ENCODE assay signal across 8 cellular contexts in genomic region chr2:184597996-184598312, GRCh38. TPM values are rescaled to one million over a fixed set of nuclear protein-coding genes. Genes with fewer than 3 reads are reported as not detected.
DNase-seq lines count a peak whose midpoint lies in the region; ATAC-seq and TF ChIP-seq lines count a peak whose summit lies in the region.

No MANE protein-coding gene starts in this region.

- H3K4me3 ChIP-seq in ectodermal cell (ENCODE audit: insufficient read depth, low read depth, low read length) (peak overlapping the region; percentile 59), osteoblast (ENCODE audit: insufficient read depth, low read length) (peak overlapping the region; percentile 77)

- DNase-seq in Calu3: no peak
- DNase-seq in HuH-7 (ENCODE audit: low spot score): peak; percentile 15
- DNase-seq in osteoblast (ENCODE audit: insufficient read length, low spot score, missing footprints): no peak
- DNase-seq in iPS-NIHi7 (ENCODE audit: extremely low spot score): no peak
- no peak for DNase-seq in SKM-1 (lab: John Stamatoyannopoulos, UW; ENCODE audit: unreplicated experiment)

- no peak overlapping the region for H3K27ac Mint-ChIP-seq in Calu3 (ENCODE audit: unreplicated experiment)

- no TSS peak for BruUV-seq in Calu3 (replicated peaks; lab: Mats Ljungman, UMichigan)

- no peaks in the 10 kb centered on the region for H3K27me3 Mint-ChIP-seq in Calu3 (ENCODE audit: unreplicated experiment)

- H3K79me2 ChIP-seq in osteoblast (ENCODE audit: insufficient read depth, low read length): no peaks in the 10 kb centered on the region

- H3K36me3 ChIP-seq in ectodermal cell (ENCODE audit: control insufficient read depth, insufficient read depth, low read length): no peaks in the 10 kb centered on the region
- H3K36me3 ChIP-seq in osteoblast (ENCODE audit: insufficient read depth, low read length): no peaks in the 10 kb centered on the region

- intact Hi-C loops in Calu3 (cut with micrococcal nuclease; ENCODE audit: unreplicated experiment): no loop called here

- CTCF ChIA-PET in Calu3 (lab: Charles Lee): no interaction called here

- H3K4me1 ChIP-seq in ectodermal cell (ENCODE audit: control insufficient read depth, insufficient read depth, low read length) (no peaks in the 10 kb centered on the region), osteoblast (ENCODE audit: insufficient read depth, low read length) (peaks cover 4% of the 10 kb centered on the region)

- 0 to 1% methylated on average over 14 to 19 of the region's 19 CpGs for WGBS in ectodermal cell, 2 experiments

- peak overlapping the region; percentile 81 for H3K4me3 Mint-ChIP-seq in Calu3 (ENCODE audit: low read depth, unreplicated experiment)

- H3K27ac ChIP-seq in ectodermal cell (ENCODE audit: insufficient read depth, low read depth, low read length, poor library complexity, severe bottlenecking) (peak overlapping the region; percentile 12), osteoblast (ENCODE audit: low read depth, low read length) (peak overlapping the region; percentile 12)

- no peaks in the 10 kb centered on the region for H4K20me1 ChIP-seq in osteoblast (ENCODE audit: insufficient read depth, low read length)

- peaks cover 21% of the 10 kb centered on the region for H3K4me1 Mint-ChIP-seq in Calu3 (ENCODE audit: low read depth, unreplicated experiment)

- H3K9me3 ChIP-seq in ectodermal cell (ENCODE audit: control insufficient read depth, low read length): no peaks in the 10 kb centered on the region
- H3K9me3 ChIP-seq in osteoblast (ENCODE audit: low read depth, low read length): no peaks in the 10 kb centered on the region

- H3K4me2 ChIP-seq in osteoblast (ENCODE audit: insufficient read depth, low read length): peak overlapping the region; percentile 88

- H3K36me3 Mint-ChIP-seq in Calu3 (ENCODE audit: insufficient read depth, unreplicated experiment): peaks cover 18% of the 10 kb centered on the region

- ATAC-seq in HG03108 (IDR thresholded peaks at IDR 0.05; ENCODE audit: unreplicated experiment): no peak
- ATAC-seq in GM18907 (IDR thresholded peaks at IDR 0.05; ENCODE audit: unreplicated experiment): no peak

- H3K27me3 ChIP-seq in ectodermal cell (ENCODE audit: control insufficient read depth, insufficient read depth, low read length, poor library complexity, severe bottlenecking) (peaks cover 42% of the 10 kb centered on the region), osteoblast (ENCODE audit: insufficient read depth, low read length) (peaks cover 9% of the 10 kb centered on the region)

- TF ChIP-seq CTCF in Calu3 (IDR thresholded peaks at IDR 0.05; ENCODE audit: unreplicated experiment) (no peak), osteoblast (IDR thresholded peaks at IDR 0.05; ENCODE audit: extremely low read depth, low read depth, low read length) (no peak)

- H3K9me3 Mint-ChIP-seq in Calu3 (ENCODE audit: low read depth, unreplicated experiment): no peaks in the 10 kb centered on the region

- H2AFZ ChIP-seq in osteoblast (ENCODE audit: low read length): peak overlapping the region; percentile 67

RNA-seq across cellular contexts. Expression of gene ZNF804A, which starts 0.4 kb away (rescaled TPM):
- total RNA-seq in Calu3 (2022) (0.09 TPM in 1 of 2 replicates, not detected in the other), osteoblast (under 0.01 TPM in 1 of 2 replicates, not detected in the other)
- 0.28 TPM for polyA plus RNA-seq in ectodermal cell (2013, experiment 1 of 4)
- 0.16 TPM for polyA plus RNA-seq in ectodermal cell (2013, experiment 2 of 4)
- polyA plus RNA-seq in ectodermal cell (2013, experiment 3 of 4): 0.43 TPM
- polyA plus RNA-seq in ectodermal cell (2013, experiment 4 of 4): 0.16 TPM
